9 cellular contexts compared by ENCODE assay signal in genomic region chr6:25250878-25251277, GRCh38. TPM values are rescaled to one million over a fixed set of nuclear protein-coding genes. Genes with fewer than 3 reads are reported as not detected.
DNase-seq lines count a peak whose midpoint lies in the region; ATAC-seq and TF ChIP-seq lines count a peak whose summit lies in the region.
"Had no signal": no experiment of that assay in that cellular context is flagged by ENCODE, and none has a peak within 500 bp of the region (broad histone marks: within the 10 kb centered on the region; RNA-seq: fewer than 3 reads in every experiment).

No MANE protein-coding gene starts in this region.

- intact Hi-C loops in cardiac septum (cut with DNase I) = no loop called here

- DNase-seq in DMS53 (lab: John Stamatoyannopoulos, UW) (peak; percentile 54), choroid plexus epithelial cell (ENCODE audit: low read depth) (peak; percentile 29), substantia nigra (lab: John Stamatoyannopoulos, UW) (no peak), NCI-H1092 (lab: John Stamatoyannopoulos, UW) (no peak), cardiac septum (ENCODE audit: low spot score) (no peak)
- DNase-seq: left colon had no signal

- peak; percentile 74 for ATAC-seq in GM19043 (IDR thresholded peaks at IDR 0.05; ENCODE audit: low read depth, unreplicated experiment)
- ATAC-seq in HG03432 (IDR thresholded peaks at IDR 0.05; ENCODE audit: unreplicated experiment) = peak; percentile 77
- ATAC-seq in HG02588 (IDR thresholded peaks at IDR 0.05; ENCODE audit: unreplicated experiment) = no peak
- ATAC-seq: left colon had no signal

- H3K27ac ChIP-seq in substantia nigra (ENCODE audit: low read depth, low read length, poor library complexity, severe bottlenecking) = no peak overlapping the region

- no peak overlapping the region for H3K4me3 ChIP-seq in choroid plexus epithelial cell (ENCODE audit: low read depth, low read length)

- TF ChIP-seq CTCF in choroid plexus epithelial cell (conservative IDR thresholded peaks at IDR 0.05; ENCODE audit: low read depth, low read length) = no peak

RNA-seq across cellular contexts. Expression of gene CARMIL1, which starts 28.3 kb away (rescaled TPM):
- 7.5 TPM for total RNA-seq in cardiac septum

Comparison
In these comparisons a context has a peak if more than half of its experiments do, and no peak if none do; other contexts are left out.
1. DNase-seq: peak in DMS53 (single experiment) and choroid plexus epithelial cell (single experiment); none in substantia nigra (0 of 49), NCI-H1092 (single experiment) and cardiac septum (single experiment).